ENCODE assay signal across 8 cellular contexts in the genomic region with DNA sequence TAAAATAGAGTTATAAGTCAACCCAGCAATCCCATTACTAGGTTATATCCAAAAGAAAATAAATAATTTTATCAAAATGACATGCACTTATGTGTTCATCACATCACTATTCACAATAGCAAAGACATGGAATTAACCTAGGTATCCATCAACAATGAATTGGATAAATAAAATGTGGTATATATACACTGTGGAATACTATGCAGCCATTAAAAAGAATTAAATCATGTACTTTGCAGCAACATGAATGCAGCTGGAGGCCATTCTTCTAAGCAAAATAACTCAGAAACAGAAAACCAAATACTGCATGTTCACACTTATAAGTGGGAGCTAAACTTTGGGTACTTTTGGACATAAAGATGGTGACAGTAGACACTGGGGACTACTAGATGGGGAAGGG.
"Had no signal": no experiment of that assay in that cellular context is flagged by ENCODE, and none has a peak within 500 bp of the region (broad histone marks: within the 10 kb centered on the region; RNA-seq: fewer than 3 reads in every experiment).

No MANE protein-coding gene starts in this region.

- H3K4me3 ChIP-seq: GM12878 had no signal

- DNase-seq: GDM1, GF-D8 had no signal

- ATAC-seq: GM12878 had no signal

- FAIRE-seq: G401.6, GM12891, GM12892, GM18507, GM19239 had no signal
